In the genomic region with DNA sequence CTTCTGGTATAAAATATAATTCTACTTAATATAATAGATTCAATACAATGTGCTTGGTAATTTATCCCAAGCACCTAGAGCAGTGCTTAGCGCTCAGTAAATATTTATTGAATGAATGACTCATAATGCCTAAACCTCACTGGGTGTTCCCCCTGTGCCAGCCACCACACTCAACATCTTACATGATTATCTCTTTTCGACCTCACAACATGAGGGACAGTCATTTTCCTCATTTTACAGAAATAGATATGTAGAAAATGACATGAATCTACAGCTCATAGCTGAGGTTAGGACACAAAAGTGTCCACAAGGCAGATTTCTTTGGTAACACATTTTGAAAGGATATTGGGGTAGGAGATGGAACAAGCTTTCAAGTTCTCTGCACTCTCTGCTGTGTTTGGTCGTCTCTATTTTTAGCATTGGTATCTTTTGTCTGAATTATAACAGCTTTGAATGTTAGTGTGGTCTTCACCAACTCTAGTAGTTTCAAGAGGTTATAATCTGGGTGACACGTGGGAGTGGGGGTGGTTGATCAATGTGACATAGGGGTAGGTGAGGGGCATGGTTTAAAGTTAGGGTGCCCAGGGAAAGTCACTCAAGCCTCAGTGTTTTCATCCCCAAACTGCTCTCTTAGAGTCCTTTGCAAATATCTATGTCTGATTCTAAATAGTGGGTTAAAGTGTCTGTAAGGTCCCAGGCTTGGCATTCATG, we compare ENCODE assay signal across 10 cellular contexts. TPM values are rescaled to one million over a fixed set of nuclear protein-coding genes. Genes with fewer than 3 reads are reported as not detected.
A peak's percentile ranks its signal among the peaks of the same experiment; 100 is the strongest.
DNase-seq lines count a peak whose midpoint lies in the region; ATAC-seq and TF ChIP-seq lines count a peak whose summit lies in the region.
"Had no signal": no experiment of that assay in that cellular context is flagged by ENCODE, and none has a peak within 500 bp of the region (broad histone marks: within the 10 kb centered on the region; RNA-seq: fewer than 3 reads in every experiment).

No MANE protein-coding gene starts in this region.

- TF ChIP-seq CTCF in GM12865 (IDR thresholded peaks at IDR 0.05; ENCODE audit: insufficient read depth, low read depth, low read length, missing control alignments) (no peak), epithelial cell of esophagus (IDR thresholded peaks at IDR 0.05; ENCODE audit: insufficient read depth, low read depth, low read length, missing control alignments) (no peak)

- H3K36me3 ChIP-seq in neuronal stem cell (replicated peaks in 1 of 2; ENCODE audit: control insufficient read depth in 2 of 2, insufficient read depth in 2 of 2, low read length in 2 of 2): no peaks in the 10 kb centered on the region

- no peak overlapping the region for H3K4ac ChIP-seq in neuronal stem cell (ENCODE audit: low read length)

- no CpG with 5 or more reads among the region's 4 CpGs for WGBS in neuronal stem cell (ENCODE audit: extremely low coverage in 2 of 2, insufficient read length in 2 of 2, insufficient replicate concordance in 1 of 2), 2 donors

- no peak overlapping the region for H3K27ac ChIP-seq in neuronal stem cell (replicated peaks; ENCODE audit: low read length)

- H2AFZ ChIP-seq in neuronal stem cell (ENCODE audit: low read length): no peak overlapping the region

- H2AK5ac ChIP-seq in neuronal stem cell (ENCODE audit: low read depth, low read length): no peak overlapping the region

- H3K4me2 ChIP-seq in neuronal stem cell (ENCODE audit: insufficient read depth, low read length, poor library complexity, severe bottlenecking): no peak overlapping the region

- no peaks in the 10 kb centered on the region for H3K27me3 ChIP-seq in neuronal stem cell (ENCODE audit: control insufficient read depth in 3 of 3, insufficient read depth in 3 of 3, low read depth in 1 of 3, low read length in 3 of 3)

- H3K4me3 ChIP-seq in GM12865 (ENCODE audit: low read depth, low read length) (no peak overlapping the region), epithelial cell of esophagus (ENCODE audit: low read length) (no peak overlapping the region), neuronal stem cell (ENCODE audit: low read length in 2 of 2) (no peak overlapping the region)

- H3K14ac ChIP-seq in neuronal stem cell (ENCODE audit: low read length): no peak overlapping the region

- ATAC-seq in GM19043 (IDR thresholded peaks at IDR 0.05; ENCODE audit: low read depth, unreplicated experiment) (peak; percentile 62), HG03439 (IDR thresholded peaks at IDR 0.05; ENCODE audit: unreplicated experiment) (peak; percentile 63)

- DNase-seq in GM12865 (ENCODE audit: low read depth): peak; percentile 46
- DNase-seq in epithelial cell of esophagus (ENCODE audit: low read depth): peak; percentile 9
- DNase-seq in NCI-H2081 (lab: John Stamatoyannopoulos, UW): no peak
- no peak for DNase-seq in GOT3 (lab: John Stamatoyannopoulos, UW)
- no peak for DNase-seq in neuronal stem cell (ENCODE audit: low spot score)
- DNase-seq in HK-2 (ENCODE audit: unreplicated experiment): no peak
- DNase-seq: activated gamma-delta T cell treated with Interleukin-2 at 50 U/mL for 16 hours, NCI-H345 had no signal

- H3K18ac ChIP-seq in neuronal stem cell (ENCODE audit: low read length): no peak overlapping the region

- no peak overlapping the region for H2BK120ac ChIP-seq in neuronal stem cell (ENCODE audit: low read depth, low read length)

- no peak overlapping the region for H4K8ac ChIP-seq in neuronal stem cell (ENCODE audit: low read depth, low read length)

- no peak overlapping the region for H3K23ac ChIP-seq in neuronal stem cell (ENCODE audit: low read depth, low read length, poor library complexity)

- peaks cover 3 to 9% of the 10 kb centered on the region in 2 donors for H3K4me1 ChIP-seq in neuronal stem cell (ENCODE audit: control insufficient read depth in 2 of 2, insufficient read depth in 1 of 2, low read depth in 1 of 2, low read length in 2 of 2)

- no peaks in the 10 kb centered on the region for H3K79me1 ChIP-seq in neuronal stem cell (ENCODE audit: low read depth, low read length)

- no peak overlapping the region for H2BK5ac ChIP-seq in neuronal stem cell (ENCODE audit: low read length)

- H3K9me3 ChIP-seq in neuronal stem cell (replicated peaks in 1 of 2; ENCODE audit: control insufficient read depth in 2 of 2, insufficient read depth in 1 of 2, low read depth in 1 of 2, low read length in 2 of 2): no peaks in the 10 kb centered on the region

- no peak overlapping the region for H2BK12ac ChIP-seq in neuronal stem cell (ENCODE audit: low read length)

- no peak overlapping the region for H2BK15ac ChIP-seq in neuronal stem cell (ENCODE audit: low read length)

- H3K9ac ChIP-seq in neuronal stem cell (ENCODE audit: low read depth, low read length, poor library complexity): no peak overlapping the region

- no peak overlapping the region for H4K91ac ChIP-seq in neuronal stem cell (ENCODE audit: low read depth, low read length, poor library complexity)

RNA-seq across cellular contexts. Expression of a gene that starts 9.8 kb away (rescaled TPM):
- 0.42 TPM for polyA plus RNA-seq in neuronal stem cell (2013, experiment 1 of 2)
- polyA plus RNA-seq in neuronal stem cell (2013, experiment 2 of 2): 0.46 TPM

RNA-seq across cellular contexts. Expression of a gene that starts 37.6 kb away (rescaled TPM):
- polyA plus RNA-seq in neuronal stem cell (2013, experiment 1 of 2): 183 TPM
- 185 TPM for polyA plus RNA-seq in neuronal stem cell (2013, experiment 2 of 2)

RNA-seq across cellular contexts. Expression of a gene that starts 51.9 kb away (rescaled TPM):
- 132 TPM for polyA plus RNA-seq in neuronal stem cell (2013, experiment 1 of 2)
- 130 TPM for polyA plus RNA-seq in neuronal stem cell (2013, experiment 2 of 2)

Comparison
In these comparisons a context has a peak if more than half of its experiments do, and no peak if none do; other contexts are left out.
1. DNase-seq: peak in GM12865 (single experiment) and epithelial cell of esophagus (single experiment); none in NCI-H2081 (0 of 2), GOT3 (single experiment), neuronal stem cell (single experiment) and HK-2 (single experiment).